In genomic region chr15:23039151-23039916, GRCh38 we compare ENCODE assay signal across 8 cellular contexts. TPM values are rescaled to one million over a fixed set of nuclear protein-coding genes. Genes with fewer than 3 reads are reported as not detected.
DNase-seq lines count a peak whose midpoint lies in the region; ATAC-seq, FAIRE-seq and TF ChIP-seq lines count a peak whose summit lies in the region.

TUBGCP5 (minus strand) TSS chr15:23039569; CDS start chr15:23039543, 26 bp downstream.

- intact Hi-C loops in Calu3 (cut with micrococcal nuclease; ENCODE audit: unreplicated experiment) = no loop called here

- no peak within 1 kb of the TSS for H2BK15ac ChIP-seq in mesendoderm (replicated peaks; ENCODE audit: low read depth)

- H2AK5ac ChIP-seq in mesendoderm (ENCODE audit: low read length) = no peak within 1 kb of the TSS

- peak within 1 kb of the TSS; percentile 76 for H3K23ac ChIP-seq in mesendoderm (ENCODE audit: low read length)

- DNase-seq in Calu3 (peak; percentile 84), HTR-8/SVneo (ENCODE audit: insufficient read length, low spot score) (peak; percentile 92), NOMO-1 treated with DMSO at 0.1 percent for 48 hours (lab: John Stamatoyannopoulos, UW; ENCODE audit: unreplicated experiment) (peak; percentile 97), mesendoderm (peak; percentile 99)
- peak; percentile 85 to 93 for DNase-seq in activated CD8-positive, alpha-beta memory T cell treated with anti-CD3 and anti-CD28 coated beads for 4 hours (ENCODE audit: low read depth in 2 of 2)
- peak; percentile 95 for DNase-seq in stimulated activated CD8-positive, alpha-beta memory T cell treated with anti-CD3 and anti-CD28 coated beads, Interleukin-12 subunit alpha, Interleukin-12 subunit beta, amount 100 ng/mL, for 4 hours (ENCODE audit: low read depth)

- peak within 1 kb of the TSS; percentile 85 for H3K18ac ChIP-seq in mesendoderm (ENCODE audit: low read length)

- H3K79me2 ChIP-seq in mesendoderm (ENCODE audit: control insufficient read depth, insufficient read depth, low read length) = no peaks in the 10 kb centered on the region

- H3K9me3 Mint-ChIP-seq in Calu3 (ENCODE audit: low read depth, unreplicated experiment) = no peaks in the 10 kb centered on the region

- TF ChIP-seq CTCF in Calu3 (IDR thresholded peaks at IDR 0.05; ENCODE audit: unreplicated experiment) = no peak

- H3K4me1 ChIP-seq in endocrine pancreas (ENCODE audit: control insufficient read depth, insufficient read depth, low read length) (peaks cover 7% of the 10 kb centered on the region), mesendoderm (ENCODE audit: control insufficient read depth, low read depth, low read length) (no peaks in the 10 kb centered on the region)

- H3K4me3 ChIP-seq in endocrine pancreas (ENCODE audit: control insufficient read depth, insufficient read depth, low read length) = peak within 1 kb of the TSS; percentile 82
- peak within 1 kb of the TSS; percentile 87 for H3K4me3 ChIP-seq in mesendoderm (ENCODE audit: low read length)

- peak within 1 kb of the TSS; percentile 90 for H3K27ac Mint-ChIP-seq in Calu3 (ENCODE audit: unreplicated experiment)

- no peak within 1 kb of the TSS for H4K5ac ChIP-seq in mesendoderm (ENCODE audit: low read length)

- peak; percentile 85 for ATAC-seq in GM21381 (IDR thresholded peaks at IDR 0.05; ENCODE audit: unreplicated experiment)

- H3K27me3 Mint-ChIP-seq in Calu3 (ENCODE audit: unreplicated experiment) = no peaks in the 10 kb centered on the region

- H3K36me3 Mint-ChIP-seq in Calu3 (ENCODE audit: insufficient read depth, unreplicated experiment) = peaks cover 14% of the 10 kb centered on the region

- peak within 1 kb of the TSS; percentile 72 for H3K4ac ChIP-seq in mesendoderm (ENCODE audit: low read depth, low read length)

- no peaks in the 10 kb centered on the region for H3K9me3 ChIP-seq in endocrine pancreas (ENCODE audit: control insufficient read depth, low read length)

- H3K36me3 ChIP-seq in endocrine pancreas (ENCODE audit: control insufficient read depth, insufficient read depth, low read length) (no peaks in the 10 kb centered on the region), mesendoderm (ENCODE audit: control insufficient read depth, insufficient read depth, low read length) (no peaks in the 10 kb centered on the region)

- no peaks in the 10 kb centered on the region for H3K4me1 Mint-ChIP-seq in Calu3 (ENCODE audit: low read depth, unreplicated experiment)

- H3K79me1 ChIP-seq in mesendoderm (ENCODE audit: low read length) = peaks cover 7% of the 10 kb centered on the region

- CTCF ChIA-PET in Calu3 (lab: Charles Lee) = no interaction called here

- peak within 1 kb of the TSS; percentile 75 for H3K4me3 Mint-ChIP-seq in Calu3 (ENCODE audit: low read depth, unreplicated experiment)

- H4K8ac ChIP-seq in mesendoderm (ENCODE audit: low read depth, low read length) = no peak within 1 kb of the TSS

- peak within 1 kb of the TSS; percentile 96 for H3K56ac ChIP-seq in mesendoderm (ENCODE audit: low read length)

- no TSS peak for BruUV-seq in Calu3 (replicated peaks; lab: Mats Ljungman, UMichigan)

- H3K4me2 ChIP-seq in mesendoderm (ENCODE audit: low read length) = peak within 1 kb of the TSS; percentile 79

- H3K27ac ChIP-seq in mesendoderm (ENCODE audit: low read depth, low read length) = peak within 1 kb of the TSS; percentile 24

- WGBS in mesendoderm (ENCODE audit: extremely low coverage, insufficient coverage, low lambda C conversion rate) = no CpG with 5 or more reads among the region's 92 CpGs

- no peak within 1 kb of the TSS for H2BK5ac ChIP-seq in mesendoderm (ENCODE audit: low read length)

- no peak within 1 kb of the TSS for H2BK120ac ChIP-seq in mesendoderm (ENCODE audit: low read depth, low read length)

- H3K9ac ChIP-seq in endocrine pancreas (ENCODE audit: control insufficient read depth, insufficient read depth, low read length) (peak within 1 kb of the TSS; percentile 60), mesendoderm (ENCODE audit: low read length) (peak within 1 kb of the TSS; percentile 88)

- H3K27me3 ChIP-seq in endocrine pancreas (ENCODE audit: control insufficient read depth, insufficient read depth, low read length) (no peaks in the 10 kb centered on the region), mesendoderm (ENCODE audit: insufficient read depth, low read length, poor library complexity) (no peaks in the 10 kb centered on the region)

- no peak for FAIRE-seq in HTR-8/SVneo (lab: Jason Lieb, UNC)

RNA-seq across cellular contexts. Expression of gene TUBGCP5, which starts in this region (rescaled TPM):
- total RNA-seq in Calu3 (2022) = 6.8 and 7.8 TPM in 2 replicates
- 14.1 TPM for polyA plus RNA-seq in mesendoderm (2013, experiment 1 of 2)
- 13.3 TPM for polyA plus RNA-seq in mesendoderm (2013, experiment 2 of 2)

Comparison
In these comparisons a context has a peak if more than half of its experiments do, and no peak if none do; other contexts are left out.
1. Peak in every context shown above with its lines: DNase-seq, ATAC-seq, H3K4me3 ChIP-seq and H3K27ac ChIP-seq.